ENCODE assay signal across 1 cellular context in the genomic region with DNA sequence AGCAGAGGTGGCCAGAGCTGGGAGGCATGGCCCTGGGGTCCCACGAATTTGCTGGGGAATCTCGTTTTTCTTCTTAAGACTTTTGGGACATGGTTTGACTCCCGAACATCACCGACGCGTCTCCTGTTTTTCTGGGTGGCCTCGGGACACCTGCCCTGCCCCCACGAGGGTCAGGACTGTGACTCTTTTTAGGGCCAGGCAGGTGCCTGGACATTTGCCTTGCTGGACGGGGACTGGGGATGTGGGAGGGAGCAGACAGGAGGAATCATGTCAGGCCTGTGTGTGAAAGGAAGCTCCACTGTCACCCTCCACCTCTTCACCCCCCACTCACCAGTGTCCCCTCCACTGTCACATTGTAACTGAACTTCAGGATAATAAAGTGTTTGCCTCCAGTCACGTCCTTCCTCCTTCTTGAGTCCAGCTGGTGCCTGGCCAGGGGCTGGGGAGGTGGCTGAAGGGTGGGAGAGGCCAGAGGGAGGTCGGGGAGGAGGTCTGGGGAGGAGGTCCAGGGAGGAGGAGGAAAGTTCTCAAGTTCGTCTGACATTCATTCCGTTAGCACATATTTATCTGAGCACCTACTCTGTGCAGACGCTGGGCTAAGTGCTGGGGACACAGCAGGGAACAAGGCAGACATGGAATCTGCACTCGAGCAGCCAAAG.
TF ChIP-seq lines count a peak whose summit lies in the region.

No MANE protein-coding gene starts in this region.

TF ChIP-seq in K562, 482 proteins besides CTCF, POLR2A, EP300 and RAD21:
- TF ChIP-seq ZNF224 (CRISPR knock-in tag; IDR thresholded peaks at IDR 0.05), result no peak
- TF ChIP-seq ZNF263 (CRISPR knock-in tag; IDR thresholded peaks at IDR 0.05; ENCODE audit: borderline replicate concordance), result peak; percentile 77
- TF ChIP-seq, protein P1, sequence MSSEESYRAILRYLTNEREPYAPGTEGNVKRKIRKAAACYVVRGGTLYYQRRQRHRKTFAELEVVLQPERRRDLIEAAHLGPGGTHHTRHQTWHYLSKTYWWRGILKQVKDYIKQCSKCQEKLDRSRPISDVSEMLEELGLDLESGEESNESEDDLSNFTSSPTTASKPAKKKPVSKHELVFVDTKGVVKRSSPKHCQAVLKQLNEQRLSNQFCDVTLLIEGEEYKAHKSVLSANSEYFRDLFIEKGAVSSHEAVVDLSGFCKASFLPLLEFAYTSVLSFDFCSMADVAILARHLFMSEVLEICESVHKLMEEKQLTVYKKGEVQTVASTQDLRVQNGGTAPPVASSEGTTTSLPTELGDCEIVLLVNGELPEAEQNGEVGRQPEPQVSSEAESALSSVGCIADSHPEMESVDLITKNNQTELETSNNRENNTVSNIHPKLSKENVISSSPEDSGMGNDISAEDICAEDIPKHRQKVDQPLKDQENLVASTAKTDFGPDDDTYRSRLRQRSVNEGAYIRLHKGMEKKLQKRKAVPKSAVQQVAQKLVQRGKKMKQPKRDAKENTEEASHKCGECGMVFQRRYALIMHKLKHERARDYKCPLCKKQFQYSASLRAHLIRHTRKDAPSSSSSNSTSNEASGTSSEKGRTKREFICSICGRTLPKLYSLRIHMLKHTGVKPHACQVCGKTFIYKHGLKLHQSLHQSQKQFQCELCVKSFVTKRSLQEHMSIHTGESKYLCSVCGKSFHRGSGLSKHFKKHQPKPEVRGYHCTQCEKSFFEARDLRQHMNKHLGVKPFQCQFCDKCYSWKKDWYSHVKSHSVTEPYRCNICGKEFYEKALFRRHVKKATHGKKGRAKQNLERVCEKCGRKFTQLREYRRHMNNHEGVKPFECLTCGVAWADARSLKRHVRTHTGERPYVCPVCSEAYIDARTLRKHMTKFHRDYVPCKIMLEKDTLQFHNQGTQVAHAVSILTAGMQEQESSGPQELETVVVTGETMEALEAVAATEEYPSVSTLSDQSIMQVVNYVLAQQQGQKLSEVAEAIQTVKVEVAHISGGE (CRISPR knock-in tag; IDR thresholded peaks at IDR 0.05), result no peak
- TF ChIP-seq, protein P2, sequence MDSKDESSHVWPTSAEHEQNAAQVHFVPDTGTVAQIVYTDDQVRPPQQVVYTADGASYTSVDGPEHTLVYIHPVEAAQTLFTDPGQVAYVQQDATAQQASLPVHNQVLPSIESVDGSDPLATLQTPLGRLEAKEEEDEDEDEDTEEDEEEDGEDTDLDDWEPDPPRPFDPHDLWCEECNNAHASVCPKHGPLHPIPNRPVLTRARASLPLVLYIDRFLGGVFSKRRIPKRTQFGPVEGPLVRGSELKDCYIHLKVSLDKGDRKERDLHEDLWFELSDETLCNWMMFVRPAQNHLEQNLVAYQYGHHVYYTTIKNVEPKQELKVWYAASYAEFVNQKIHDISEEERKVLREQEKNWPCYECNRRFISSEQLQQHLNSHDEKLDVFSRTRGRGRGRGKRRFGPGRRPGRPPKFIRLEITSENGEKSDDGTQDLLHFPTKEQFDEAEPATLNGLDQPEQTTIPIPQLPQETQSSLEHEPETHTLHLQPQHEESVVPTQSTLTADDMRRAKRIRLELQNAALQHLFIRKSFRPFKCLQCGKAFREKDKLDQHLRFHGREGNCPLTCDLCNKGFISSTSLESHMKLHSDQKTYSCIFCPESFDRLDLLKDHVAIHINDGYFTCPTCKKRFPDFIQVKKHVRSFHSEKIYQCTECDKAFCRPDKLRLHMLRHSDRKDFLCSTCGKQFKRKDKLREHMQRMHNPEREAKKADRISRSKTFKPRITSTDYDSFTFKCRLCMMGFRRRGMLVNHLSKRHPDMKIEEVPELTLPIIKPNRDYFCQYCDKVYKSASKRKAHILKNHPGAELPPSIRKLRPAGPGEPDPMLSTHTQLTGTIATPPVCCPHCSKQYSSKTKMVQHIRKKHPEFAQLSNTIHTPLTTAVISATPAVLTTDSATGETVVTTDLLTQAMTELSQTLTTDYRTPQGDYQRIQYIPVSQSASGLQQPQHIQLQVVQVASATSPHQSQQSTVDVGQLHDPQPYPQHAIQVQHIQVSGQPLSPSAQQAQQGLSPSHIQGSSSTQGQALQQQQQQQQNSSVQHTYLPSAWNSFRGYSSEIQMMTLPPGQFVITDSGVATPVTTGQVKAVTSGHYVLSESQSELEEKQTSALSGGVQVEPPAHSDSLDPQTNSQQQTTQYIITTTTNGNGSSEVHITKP (IDR thresholded peaks at IDR 0.05; ENCODE audit: partially characterized antibody), result no peak
- no peak for TF ChIP-seq RAD51 (IDR thresholded peaks at IDR 0.05; ENCODE audit: borderline replicate concordance, low read depth)
- TF ChIP-seq, protein P3, sequence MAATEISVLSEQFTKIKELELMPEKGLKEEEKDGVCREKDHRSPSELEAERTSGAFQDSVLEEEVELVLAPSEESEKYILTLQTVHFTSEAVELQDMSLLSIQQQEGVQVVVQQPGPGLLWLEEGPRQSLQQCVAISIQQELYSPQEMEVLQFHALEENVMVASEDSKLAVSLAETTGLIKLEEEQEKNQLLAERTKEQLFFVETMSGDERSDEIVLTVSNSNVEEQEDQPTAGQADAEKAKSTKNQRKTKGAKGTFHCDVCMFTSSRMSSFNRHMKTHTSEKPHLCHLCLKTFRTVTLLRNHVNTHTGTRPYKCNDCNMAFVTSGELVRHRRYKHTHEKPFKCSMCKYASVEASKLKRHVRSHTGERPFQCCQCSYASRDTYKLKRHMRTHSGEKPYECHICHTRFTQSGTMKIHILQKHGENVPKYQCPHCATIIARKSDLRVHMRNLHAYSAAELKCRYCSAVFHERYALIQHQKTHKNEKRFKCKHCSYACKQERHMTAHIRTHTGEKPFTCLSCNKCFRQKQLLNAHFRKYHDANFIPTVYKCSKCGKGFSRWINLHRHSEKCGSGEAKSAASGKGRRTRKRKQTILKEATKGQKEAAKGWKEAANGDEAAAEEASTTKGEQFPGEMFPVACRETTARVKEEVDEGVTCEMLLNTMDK (IDR thresholded peaks at IDR 0.05; ENCODE audit: borderline replicate concordance, insufficient read depth, low read depth, low read length, poor library complexity, severe bottlenecking), result no peak
- no peak for TF ChIP-seq ZSCAN32 (CRISPR knock-in tag; IDR thresholded peaks at IDR 0.05)
- TF ChIP-seq POLR2G (IDR thresholded peaks at IDR 0.05; ENCODE audit: low read depth, low read length), result peak; percentile 43
